ENCODE assay signal across 12 cellular contexts in the genomic region with DNA sequence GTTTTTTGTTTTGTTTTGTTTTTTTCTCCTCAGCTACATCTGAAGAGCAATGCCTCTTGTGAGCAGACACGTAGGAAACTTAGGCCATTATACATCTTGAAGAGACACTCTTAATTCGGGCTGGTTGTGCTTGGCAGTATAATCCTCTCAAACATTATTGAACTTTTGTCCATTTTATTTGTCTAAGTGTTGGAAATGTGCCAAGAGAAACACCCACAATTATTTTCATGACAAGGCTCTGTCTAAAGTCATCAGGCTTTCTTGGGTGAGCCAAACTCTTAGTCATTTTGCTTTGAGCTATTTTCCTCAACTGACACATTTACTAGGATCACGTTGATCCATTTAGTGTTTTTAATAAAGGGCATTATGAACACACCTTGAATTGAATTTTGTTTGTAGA. TPM values are rescaled to one million over a fixed set of nuclear protein-coding genes. Genes with fewer than 3 reads are reported as not detected.
A peak's percentile ranks its signal among the peaks of the same experiment; 100 is the strongest.
DNase-seq lines count a peak whose midpoint lies in the region; ATAC-seq and TF ChIP-seq lines count a peak whose summit lies in the region.
"Had no signal": no experiment of that assay in that cellular context is flagged by ENCODE, and none has a peak within 500 bp of the region (broad histone marks: within the 10 kb centered on the region; RNA-seq: fewer than 3 reads in every experiment).

No MANE protein-coding gene starts in this region.

- H3K27ac Mint-ChIP-seq in activated T-helper 1 cell treated with anti-CD3 and anti-CD28 coated beads, Interleukin-12 subunit alpha, Interleukin-12 subunit beta, Interleukin-2, Interleukin-4 antibody, amounts not matched to agents 30 ng/mL and 10 ng/mL and 1 ng/mL, durations not matched to agents 14 hours and 24 hours and 36 hours = no peak overlapping the region

- no peak overlapping the region for H3K4me2 ChIP-seq in smooth muscle cell

- H3K9me3 ChIP-seq in smooth muscle cell (replicated peaks; ENCODE audit: low read depth) (no peaks in the 10 kb centered on the region), upper lobe of right lung (no peaks in the 10 kb centered on the region)

- DNase-seq in LHCN-M2 (ENCODE audit: low read depth) (peak; percentile 47), RWPE1 (ENCODE audit: low spot score) (peak; percentile 24), fibroblast of the conjunctiva (ENCODE audit: low read depth) (peak; percentile 41), smooth muscle cell (lab: John Stamatoyannopoulos, UW; ENCODE audit: unreplicated experiment) (no peak), upper lobe of right lung (no peak), hepatic stellate cell (ENCODE audit: low spot score) (no peak)
- no peak for DNase-seq in activated T-cell treated with anti-CD3 and anti-CD28 coated beads, Interleukin-2, amount 50 U/mL, for 4 hours
- no peak for DNase-seq in activated T-helper 1 cell treated with anti-CD3 and anti-CD28 coated beads, Interleukin-12 subunit alpha, Interleukin-12 subunit beta, Interleukin-2, Interleukin-4 antibody, amounts not matched to agents 30 ng/mL and 10 ng/mL and 1 ng/mL, durations not matched to agents 14 hours and 24 hours and 36 hours (ENCODE audit: low spot score)
- DNase-seq: activated effector memory CD4-positive, alpha-beta T cell treated with anti-CD3 and anti-CD28 coated beads, Interleukin-2, amount 50 U/mL, for 16 hours; effector CD8-positive, alpha-beta T cell; left cardiac atrium; NCI-H1092 treated with DMSO at 0.1 percent for 48 hours had no signal

- no peak overlapping the region for H3K4me3 Mint-ChIP-seq in activated T-cell treated with anti-CD3 and anti-CD28 coated beads, Interleukin-2, amount 50 U/mL, for 4 hours
- H3K4me3 Mint-ChIP-seq in activated T-helper 1 cell treated with anti-CD3 and anti-CD28 coated beads, Interleukin-12 subunit alpha, Interleukin-12 subunit beta, Interleukin-2, Interleukin-4 antibody, amounts not matched to agents 30 ng/mL and 10 ng/mL and 1 ng/mL, durations not matched to agents 14 hours and 24 hours and 36 hours = no peak overlapping the region

- H3K9ac ChIP-seq in smooth muscle cell (ENCODE audit: low read depth) = no peak overlapping the region

- 73% methylated on average over 3 of the region's 3 CpGs for WGBS in smooth muscle cell (ENCODE audit: low lambda C conversion rate)

- H2AFZ ChIP-seq in smooth muscle cell (ENCODE audit: low read depth) = peak overlapping the region; percentile 12

- no peaks in the 10 kb centered on the region for H3F3A ChIP-seq in smooth muscle cell (ENCODE audit: low read depth)

- H3K36me3 ChIP-seq in smooth muscle cell (ENCODE audit: low read depth) (no peaks in the 10 kb centered on the region), upper lobe of right lung (no peaks in the 10 kb centered on the region)

- CTCF ChIA-PET in RWPE1 (lab: Yijun Ruan, JAX) = no interaction called here

- H3K27ac ChIP-seq in RWPE1 = no peak overlapping the region
- no peak overlapping the region for H3K27ac ChIP-seq in smooth muscle cell (ENCODE audit: low read depth)
- H3K27ac ChIP-seq in upper lobe of right lung = no peak overlapping the region

- no peak for TF ChIP-seq CTCF in RWPE1 (conservative IDR thresholded peaks at IDR 0.05; ENCODE audit: low read depth)
- no peak for TF ChIP-seq CTCF in smooth muscle cell (IDR thresholded peaks at IDR 0.05; ENCODE audit: borderline replicate concordance, insufficient read depth, poor library complexity, severe bottlenecking)
- TF ChIP-seq CTCF in upper lobe of right lung (IDR thresholded peaks at IDR 0.05) = no peak

- ATAC-seq in activated T-cell treated with anti-CD3 and anti-CD28 coated beads, Interleukin-2, amount 50 U/mL, for 4 hours = no peak
- no peak for ATAC-seq in upper lobe of right lung

- no peaks in the 10 kb centered on the region for H3K27me3 Mint-ChIP-seq in activated T-cell treated with anti-CD3 and anti-CD28 coated beads, Interleukin-2, amount 50 U/mL, for 4 hours (ENCODE audit: low read depth)
- no peaks in the 10 kb centered on the region for H3K27me3 Mint-ChIP-seq in activated T-helper 1 cell treated with anti-CD3 and anti-CD28 coated beads, Interleukin-12 subunit alpha, Interleukin-12 subunit beta, Interleukin-2, Interleukin-4 antibody, amounts not matched to agents 30 ng/mL and 10 ng/mL and 1 ng/mL, durations not matched to agents 14 hours and 24 hours and 36 hours (ENCODE audit: insufficient read depth)

- H4K20me1 ChIP-seq in smooth muscle cell (ENCODE audit: low read depth) = no peaks in the 10 kb centered on the region

- H3K4me1 ChIP-seq in smooth muscle cell (ENCODE audit: low read depth) (no peaks in the 10 kb centered on the region), upper lobe of right lung (peaks cover 2% of the 10 kb centered on the region)

- no peaks in the 10 kb centered on the region for H3K9me3 Mint-ChIP-seq in activated T-cell treated with anti-CD3 and anti-CD28 coated beads, Interleukin-2, amount 50 U/mL, for 4 hours
- H3K9me3 Mint-ChIP-seq in activated T-helper 1 cell treated with anti-CD3 and anti-CD28 coated beads, Interleukin-12 subunit alpha, Interleukin-12 subunit beta, Interleukin-2, Interleukin-4 antibody, amounts not matched to agents 30 ng/mL and 10 ng/mL and 1 ng/mL, durations not matched to agents 14 hours and 24 hours and 36 hours = no peaks in the 10 kb centered on the region

- H3K36me3 Mint-ChIP-seq in activated T-cell treated with anti-CD3 and anti-CD28 coated beads, Interleukin-2, amount 50 U/mL, for 4 hours (ENCODE audit: insufficient read depth) = no peaks in the 10 kb centered on the region
- H3K36me3 Mint-ChIP-seq in activated T-helper 1 cell treated with anti-CD3 and anti-CD28 coated beads, Interleukin-12 subunit alpha, Interleukin-12 subunit beta, Interleukin-2, Interleukin-4 antibody, amounts not matched to agents 30 ng/mL and 10 ng/mL and 1 ng/mL, durations not matched to agents 14 hours and 24 hours and 36 hours (ENCODE audit: low read depth) = no peaks in the 10 kb centered on the region

- H3K27me3 ChIP-seq in smooth muscle cell (ENCODE audit: low read depth) (no peaks in the 10 kb centered on the region), upper lobe of right lung (no peaks in the 10 kb centered on the region)

- intact Hi-C loops in upper lobe of right lung (cut with DNase I) = no loop called here
- intact Hi-C loops in activated T-helper 1 cell treated with anti-CD3 and anti-CD28 coated beads, Interleukin-12 subunit alpha, Interleukin-12 subunit beta, Interleukin-2, Interleukin-4 antibody, amounts not matched to agents 30 ng/mL and 10 ng/mL and 1 ng/mL, durations not matched to agents 14 hours and 24 hours and 36 hours (cut with micrococcal nuclease) = no loop called here

- no peaks in the 10 kb centered on the region for H3K4me1 Mint-ChIP-seq in activated T-cell treated with anti-CD3 and anti-CD28 coated beads, Interleukin-2, amount 50 U/mL, for 4 hours (ENCODE audit: low read depth)
- no peaks in the 10 kb centered on the region for H3K4me1 Mint-ChIP-seq in activated T-helper 1 cell treated with anti-CD3 and anti-CD28 coated beads, Interleukin-12 subunit alpha, Interleukin-12 subunit beta, Interleukin-2, Interleukin-4 antibody, amounts not matched to agents 30 ng/mL and 10 ng/mL and 1 ng/mL, durations not matched to agents 14 hours and 24 hours and 36 hours (ENCODE audit: low read depth)

- H3K79me2 ChIP-seq in smooth muscle cell (ENCODE audit: low read depth) = no peaks in the 10 kb centered on the region

- POLR2A ChIA-PET in RWPE1 (lab: Yijun Ruan, JAX; ENCODE audit: low non-redundant PET) = no interaction called here

- no peak overlapping the region for H3K4me3 ChIP-seq in smooth muscle cell
- H3K4me3 ChIP-seq in upper lobe of right lung = no peak overlapping the region

RNA-seq across cellular contexts. Expression of gene RERGL, which starts 51.6 kb away (rescaled TPM):
- total RNA-seq in LHCN-M2 (2014; rRNA removed) (not detected in 2 replicates), smooth muscle cell (not detected in 2 replicates), upper lobe of right lung (0.72 TPM)
- polyA plus RNA-seq in LHCN-M2 (2012) = not detected
- polyA plus RNA-seq in smooth muscle cell = not detected in 2 replicates
- total RNA-seq in activated T-cell treated with anti-CD3 and anti-CD28 coated beads, Interleukin-2, amount 50 U/mL, for 4 hours = not detected
- not detected in 2 replicates for total RNA-seq in activated T-helper 1 cell treated with anti-CD3 and anti-CD28 coated beads, Interleukin-12 subunit alpha, Interleukin-12 subunit beta, Interleukin-2, Interleukin-4 antibody, amounts not matched to agents 30 ng/mL and 10 ng/mL and 1 ng/mL, durations not matched to agents 14 hours and 24 hours and 36 hours

Comparison
In these comparisons a context has a peak if more than half of its experiments do, and no peak if none do; other contexts are left out.
1. DNase-seq: peak in LHCN-M2 (single experiment), RWPE1 (single experiment) and fibroblast of the conjunctiva (single experiment); none in smooth muscle cell (single experiment), activated T-cell treated with anti-CD3 and anti-CD28 coated beads, Interleukin-2, amount 50 U/mL, for 4 hours (single experiment), upper lobe of right lung (single experiment), hepatic stellate cell (single experiment) and activated T-helper 1 cell treated with anti-CD3 and anti-CD28 coated beads, Interleukin-12 subunit alpha, Interleukin-12 subunit beta, Interleukin-2, Interleukin-4 antibody, amounts not matched to agents 30 ng/mL and 10 ng/mL and 1 ng/mL, durations not matched to agents 14 hours and 24 hours and 36 hours (single experiment).